Comparison of ENCODE assay signal across 8 cellular contexts in genomic region chr1:244837597-244838258, GRCh38. TPM values are rescaled to one million over a fixed set of nuclear protein-coding genes. Genes with fewer than 3 reads are reported as not detected.
DNase-seq lines count a peak whose midpoint lies in the region; ATAC-seq, FAIRE-seq and TF ChIP-seq lines count a peak whose summit lies in the region.

No MANE protein-coding gene starts in this region.

- intact Hi-C loops in natural killer cell (cut with micrococcal nuclease) = loop anchor here (2.0 kb wide), 1 partner anchor 13 kb away; no protein-coding TSS in a partner anchor

- H3K36me3 Mint-ChIP-seq in CD8-positive, alpha-beta memory T cell = peaks cover 11 to 59% (median 14%) of the 10 kb centered on the region in 3 donors
- H3K36me3 Mint-ChIP-seq in activated naive CD8-positive, alpha-beta T cell treated with anti-CD3 and anti-CD28 coated beads for 36 hours = peaks cover 55% of the 10 kb centered on the region
- no peaks in the 10 kb centered on the region for H3K36me3 Mint-ChIP-seq in natural killer cell

- DNase-seq in CD8-positive, alpha-beta memory T cell = no peak
- no peak for DNase-seq in activated naive CD8-positive, alpha-beta T cell treated with anti-CD3 and anti-CD28 coated beads for 36 hours
- DNase-seq in natural killer cell (no peak), RCC 7860 (ENCODE audit: low spot score) (no peak), HCEC 1CT (no peak)

- H3K4me1 Mint-ChIP-seq in CD8-positive, alpha-beta memory T cell = peaks cover 57 to 73% (median 72%) of the 10 kb centered on the region in 3 donors
- H3K4me1 Mint-ChIP-seq in activated naive CD8-positive, alpha-beta T cell treated with anti-CD3 and anti-CD28 coated beads for 36 hours = peaks cover 58% of the 10 kb centered on the region
- peaks cover 48 to 59% of the 10 kb centered on the region in 2 donors for H3K4me1 Mint-ChIP-seq in natural killer cell

- no peak for ATAC-seq in natural killer cell
- no peak for ATAC-seq in GM18858 (IDR thresholded peaks at IDR 0.05; ENCODE audit: unreplicated experiment)
- ATAC-seq in GM18502 (IDR thresholded peaks at IDR 0.05; ENCODE audit: poor library complexity, unreplicated experiment) = no peak

- CTCF ChIA-PET in CD8-positive, alpha-beta memory T cell (lab: Charles Lee) = interaction anchor here (1.2 to 5.6 kb wide), 3 partner anchors 26 to 205 kb away, joined by 3 to 95 read pairs (median 8); partner anchors contain the start of gene HNRNPU

- no peak overlapping the region for H3K27ac ChIP-seq in CD8-positive, alpha-beta memory T cell (ENCODE audit: low read depth, low read length)
- no peak overlapping the region for H3K27ac ChIP-seq in HUES64 (ENCODE audit: low read depth, low read length)

- POLR2A ChIA-PET in CD8-positive, alpha-beta memory T cell (lab: Charles Lee) = interaction anchor here (1.3 to 5.8 kb wide), 3 partner anchors 10 to 26 kb away, joined by 3 to 322 read pairs (median 66); partner anchors contain the start of gene HNRNPU

- peaks cover 45% of the 10 kb centered on the region for H3K4me1 ChIP-seq in CD8-positive, alpha-beta memory T cell (ENCODE audit: insufficient read depth, low read length)
- peaks cover 27% of the 10 kb centered on the region for H3K4me1 ChIP-seq in HUES64 (ENCODE audit: insufficient read depth, low read length)

- no peak overlapping the region for H3K9ac ChIP-seq in HUES64 (ENCODE audit: low read depth, low read length)

- no peak for TF ChIP-seq CTCF in natural killer cell (IDR thresholded peaks at IDR 0.05)

- no peaks in the 10 kb centered on the region for H3K27me3 ChIP-seq in CD8-positive, alpha-beta memory T cell (ENCODE audit: insufficient read depth, low read length, poor library complexity, severe bottlenecking)
- no peaks in the 10 kb centered on the region for H3K27me3 ChIP-seq in HUES64 (ENCODE audit: insufficient read depth, low read length)

- no peaks in the 10 kb centered on the region for H3K9me3 Mint-ChIP-seq in CD8-positive, alpha-beta memory T cell
- no peaks in the 10 kb centered on the region for H3K9me3 Mint-ChIP-seq in activated naive CD8-positive, alpha-beta T cell treated with anti-CD3 and anti-CD28 coated beads for 36 hours
- H3K9me3 Mint-ChIP-seq in natural killer cell = no peaks in the 10 kb centered on the region

- 87% methylated on average over 5 of the region's 5 CpGs for WGBS in HUES64

- H3K27me3 Mint-ChIP-seq in CD8-positive, alpha-beta memory T cell = peaks cover 0 to 1% of the 10 kb centered on the region in 2 donors
- H3K27me3 Mint-ChIP-seq in activated naive CD8-positive, alpha-beta T cell treated with anti-CD3 and anti-CD28 coated beads for 36 hours = no peaks in the 10 kb centered on the region
- no peaks in the 10 kb centered on the region for H3K27me3 Mint-ChIP-seq in natural killer cell (ENCODE audit: low read depth in 2 of 2)

- H3K4me3 Mint-ChIP-seq in CD8-positive, alpha-beta memory T cell = peak overlapping the region in 6 of 7 donors; percentile 8 to 99 (median 36)
- H3K4me3 Mint-ChIP-seq in activated naive CD8-positive, alpha-beta T cell treated with anti-CD3 and anti-CD28 coated beads for 36 hours = peak overlapping the region; percentile 96
- H3K4me3 Mint-ChIP-seq in natural killer cell = no peak overlapping the region

- peaks cover 11% of the 10 kb centered on the region for H3K36me3 ChIP-seq in CD8-positive, alpha-beta memory T cell (ENCODE audit: insufficient read depth, low read length)
- peaks cover 43% of the 10 kb centered on the region for H3K36me3 ChIP-seq in HUES64 (ENCODE audit: insufficient read depth, low read length)

- FAIRE-seq in RCC 7860 (lab: Jason Lieb, UNC) = no peak

- H3K27ac Mint-ChIP-seq in CD8-positive, alpha-beta memory T cell = peak overlapping the region; percentile 29 to 98 (median 94)
- H3K27ac Mint-ChIP-seq in activated naive CD8-positive, alpha-beta T cell treated with anti-CD3 and anti-CD28 coated beads for 36 hours = peak overlapping the region; percentile 99
- H3K27ac Mint-ChIP-seq in natural killer cell = peak overlapping the region; percentile 96 to 99

- no peak overlapping the region for H3K4me3 ChIP-seq in CD8-positive, alpha-beta memory T cell (ENCODE audit: low read length)
- H3K4me3 ChIP-seq in HUES64 (ENCODE audit: low read length) = peak overlapping the region; percentile 86

- H3K9me3 ChIP-seq in CD8-positive, alpha-beta memory T cell (ENCODE audit: low read length) = no peaks in the 10 kb centered on the region
- no peaks in the 10 kb centered on the region for H3K9me3 ChIP-seq in HUES64 (ENCODE audit: insufficient read depth, low read depth, low read length)

RNA-seq across cellular contexts. Expression of gene COX20, which starts 2.3 kb away (rescaled TPM):
- 10 to 100 TPM; 35.7 to 36.2 TPM for total RNA-seq in CD8-positive, alpha-beta memory T cell
- polyA plus RNA-seq in CD8-positive, alpha-beta memory T cell = 47.0 TPM
- 27.5 TPM for polyA plus RNA-seq in HUES64 (2013, experiment 1 of 2)
- 27.3 TPM for polyA plus RNA-seq in HUES64 (2013, experiment 2 of 2)
- total RNA-seq in activated naive CD8-positive, alpha-beta T cell treated with anti-CD3 and anti-CD28 coated beads for 36 hours = 10 to 100 TPM; 41.2 to 50.7 TPM
- 10 to 100 TPM; 24.3 to 25.4 (median 24.9) TPM for total RNA-seq in natural killer cell

RNA-seq across cellular contexts. Expression of gene HNRNPU, which starts 26.6 kb away (rescaled TPM):
- total RNA-seq in CD8-positive, alpha-beta memory T cell = 100 to 1,000 TPM; 598 to 630 TPM
- polyA plus RNA-seq in CD8-positive, alpha-beta memory T cell = 382 TPM
- 474 TPM for polyA plus RNA-seq in HUES64 (2013, experiment 1 of 2)
- 461 TPM for polyA plus RNA-seq in HUES64 (2013, experiment 2 of 2)
- total RNA-seq in activated naive CD8-positive, alpha-beta T cell treated with anti-CD3 and anti-CD28 coated beads for 36 hours = 100 to 1,000 TPM; 639 to 651 TPM
- total RNA-seq in natural killer cell = 100 to 1,000 TPM; 467 to 603 (median 504) TPM
